Comparison of ENCODE assay signal across 1 cellular context in genomic region chr15:99123706-99124451, GRCh38.
TF ChIP-seq lines count a peak whose summit lies in the region.

No MANE protein-coding gene starts in this region.

TF ChIP-seq in GM23338, 12 proteins besides CTCF, POLR2A, EP300 and RAD21 (continued from another document):
- TF ChIP-seq REST (IDR thresholded peaks at IDR 0.05; ENCODE audit: unreplicated experiment) (no peak), POLR2AphosphoS5 (IDR thresholded peaks at IDR 0.05; ENCODE audit: low read depth) (no peak), ZNF462 (CRISPR knock-in tag; IDR thresholded peaks at IDR 0.05) (no peak)
TF ChIP-seq in GM23338: peak in this region for 0.
